1 cellular context compared by ENCODE assay signal in genomic region chr2:25697559-25698341, GRCh38.
TF ChIP-seq lines count a peak whose summit lies in the region.

No MANE protein-coding gene starts in this region.

TF ChIP-seq in IMR-90, 13 proteins besides CTCF, POLR2A, EP300 and RAD21 (continued from another document):
- TF ChIP-seq RFX5 (IDR thresholded peaks at IDR 0.05; ENCODE audit: low read depth, low read length): no peak
- TF ChIP-seq ELK1 (IDR thresholded peaks at IDR 0.05; ENCODE audit: borderline replicate concordance, low read depth, low read length): no peak
- no peak for TF ChIP-seq SMC3 (IDR thresholded peaks at IDR 0.05; ENCODE audit: low read depth, low read length)
- TF ChIP-seq NFE2L2 (IDR thresholded peaks at IDR 0.05; ENCODE audit: low read depth, low read length): no peak
